ENCODE assay signal across 31 cellular contexts in the genomic region with DNA sequence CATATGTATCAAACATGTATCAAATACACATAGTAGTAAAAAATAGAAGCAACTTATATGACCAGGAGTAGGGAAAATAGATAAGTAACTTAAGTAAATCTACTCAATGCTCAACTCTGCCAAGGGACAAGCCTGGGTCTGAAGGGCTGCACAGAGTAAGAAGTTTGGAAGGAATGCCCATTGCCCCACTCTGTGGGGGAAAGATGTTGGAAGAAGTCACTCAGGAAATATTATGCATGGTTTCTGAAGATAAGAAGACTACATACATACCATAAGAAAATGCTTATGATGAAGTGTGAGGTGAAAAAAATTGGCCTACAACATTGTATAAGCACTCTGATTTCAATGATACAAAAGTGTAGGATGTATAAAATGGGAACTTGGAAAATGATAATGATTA. TPM values are rescaled to one million over a fixed set of nuclear protein-coding genes. Genes with fewer than 3 reads are reported as not detected.
"Had no signal": no experiment of that assay in that cellular context is flagged by ENCODE, and none has a peak within 500 bp of the region (broad histone marks: within the 10 kb centered on the region; RNA-seq: fewer than 3 reads in every experiment).

No MANE protein-coding gene starts in this region.

- H3K36me3 Mint-ChIP-seq: memory B cell; natural killer cell treated with Interleukin-12 subunit alpha and Interleukin-12 subunit beta and Interleukin-15 and Interleukin-18, amount 100 ng/mL, for 72 hours; neural progenitor cell had no signal

- DNase-seq: cortex of kidney; effector memory CD8-positive, alpha-beta T cell; erythroblast; esophagus squamous epithelium; foreskin fibroblast; gastrocnemius medialis; heart left ventricle; kidney; mucosa of descending colon; naive B cell; stimulated activated CD4-positive, alpha-beta T cell treated with anti-CD3 and anti-CD28 coated beads, Interleukin-12 subunit alpha, Interleukin-12 subunit beta, amount 100 ng/mL, for 4 hours; stimulated activated CD4-positive, alpha-beta T cell treated with anti-CD3 and anti-CD28 coated beads, Interleukin-1b, Interleukin-23, amount 100 ng/mL, for 48 hours; stimulated activated CD4-positive, alpha-beta T cell treated with anti-CD3 and anti-CD28 coated beads, Interleukin-4, amount 100 ng/mL, for 1 hour; stimulated activated CD8-positive, alpha-beta memory T cell treated with anti-CD3 and anti-CD28 coated beads, Interleukin-4, amount 100 ng/mL, for 48 hours; stimulated activated naive CD4-positive, alpha-beta T cell; stimulated activated naive CD8-positive, alpha-beta T cell treated with anti-CD3 and anti-CD28 coated beads, Interleukin-15, amount 100 ng/mL, for 72 hours; transverse colon; upper lobe of right lung; uterus had no signal

- H3K9me3 ChIP-seq: esophagus squamous epithelium, gastrocnemius medialis, mucosa of descending colon, right atrium auricular region, suprapubic skin, transverse colon, upper lobe of right lung had no signal

- H3K4me2 ChIP-seq: hepatocyte, neural progenitor cell, smooth muscle cell had no signal

- H3K36me3 ChIP-seq: esophagus squamous epithelium, gastrocnemius medialis, heart left ventricle, neural progenitor cell, right atrium auricular region, suprapubic skin, transverse colon, upper lobe of right lung, uterus had no signal

- H3K27ac ChIP-seq: esophagus squamous epithelium, gastrocnemius medialis, heart left ventricle, hepatocyte, neural progenitor cell, parathyroid adenoma, right atrium auricular region, suprapubic skin, transverse colon, upper lobe of right lung, uterus had no signal

- H3K9me3 Mint-ChIP-seq: memory B cell; natural killer cell treated with Interleukin-12 subunit alpha and Interleukin-12 subunit beta and Interleukin-15 and Interleukin-18, amount 100 ng/mL, for 72 hours had no signal

- H3K9ac ChIP-seq: neural progenitor cell, parathyroid adenoma had no signal

- H3K4me1 Mint-ChIP-seq: memory B cell; naive B cell; stimulated activated naive CD8-positive, alpha-beta T cell treated with anti-CD3 and anti-CD28 coated beads, Interleukin-15, amount 100 ng/mL, for 72 hours had no signal

- H3K4me3 ChIP-seq: esophagus squamous epithelium, gastrocnemius medialis, heart left ventricle, hepatocyte, lung, mucosa of descending colon, neural progenitor cell, right atrium auricular region, smooth muscle cell, suprapubic skin, transverse colon, upper lobe of right lung, uterus had no signal

- H3K27me3 ChIP-seq: esophagus squamous epithelium, gastrocnemius medialis, heart left ventricle, hepatocyte, neural progenitor cell, right atrium auricular region, suprapubic skin, transverse colon, upper lobe of right lung, uterus had no signal

- H2AFZ ChIP-seq: hepatocyte, neural progenitor cell, parathyroid adenoma had no signal

- H3K4me1 ChIP-seq: gastrocnemius medialis, neural progenitor cell, parathyroid adenoma, right atrium auricular region, suprapubic skin had no signal

- H3K27me3 Mint-ChIP-seq: naive B cell, progenitor cell of endocrine pancreas had no signal

- H3K4me3 Mint-ChIP-seq: effector memory CD8-positive, alpha-beta T cell; memory B cell; naive B cell; natural killer cell treated with Interleukin-12 subunit alpha and Interleukin-12 subunit beta and Interleukin-15 and Interleukin-18, amount 100 ng/mL, for 72 hours; neural progenitor cell; stimulated activated naive CD8-positive, alpha-beta T cell treated with anti-CD3 and anti-CD28 coated beads, Interleukin-15, amount 100 ng/mL, for 72 hours had no signal

- ATAC-seq: effector memory CD8-positive, alpha-beta T cell; gastrocnemius medialis; heart left ventricle; left lobe of liver; mucosa of descending colon; natural killer cell treated with Interleukin-12 subunit alpha and Interleukin-12 subunit beta and Interleukin-15 and Interleukin-18, amount 100 ng/mL, for 72 hours; sciatic nerve; stimulated activated naive CD8-positive, alpha-beta T cell treated with anti-CD3 and anti-CD28 coated beads, Interleukin-15, amount 100 ng/mL, for 72 hours; upper lobe of right lung had no signal

- H3K79me2 ChIP-seq: hepatocyte, parathyroid adenoma had no signal

- H3K27ac Mint-ChIP-seq: effector memory CD8-positive, alpha-beta T cell; memory B cell; natural killer cell treated with Interleukin-12 subunit alpha and Interleukin-12 subunit beta and Interleukin-15 and Interleukin-18, amount 100 ng/mL, for 72 hours; neural progenitor cell; progenitor cell of endocrine pancreas; stimulated activated naive CD8-positive, alpha-beta T cell treated with anti-CD3 and anti-CD28 coated beads, Interleukin-15, amount 100 ng/mL, for 72 hours had no signal

RNA-seq across cellular contexts. Expression of gene LAMB4, which starts 54.0 kb away (rescaled TPM):
- total RNA-seq: left lobe of liver; natural killer cell treated with Interleukin-12 subunit alpha and Interleukin-12 subunit beta and Interleukin-15 and Interleukin-18, amount 100 ng/mL, for 72 hours; right atrium auricular region; transverse colon; upper lobe of right lung had no signal
